ENCODE assay signal across 14 cellular contexts in the genomic region with DNA sequence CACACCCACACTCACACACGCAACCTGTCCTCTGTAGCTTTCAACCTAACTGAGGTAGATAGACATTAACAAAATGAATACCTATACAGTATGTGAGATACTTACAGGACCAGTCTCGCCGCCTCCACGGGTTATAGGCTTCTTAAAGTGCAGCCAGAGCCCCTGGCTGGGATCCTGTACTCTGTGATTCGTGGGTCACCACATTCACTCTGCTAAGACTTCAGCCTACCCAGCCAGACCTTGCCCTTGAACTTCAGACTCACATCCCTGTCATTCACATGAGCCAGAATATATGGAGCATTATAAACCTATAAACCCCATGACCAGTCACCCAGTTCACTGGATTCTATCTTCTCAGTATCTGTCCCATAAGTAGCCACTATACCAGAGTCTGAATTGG. TPM values are rescaled to one million over a fixed set of nuclear protein-coding genes. Genes with fewer than 3 reads are reported as not detected.
DNase-seq lines count a peak whose midpoint lies in the region; TF ChIP-seq lines count a peak whose summit lies in the region.
"Had no signal": no experiment of that assay in that cellular context is flagged by ENCODE, and none has a peak within 500 bp of the region (broad histone marks: within the 10 kb centered on the region; RNA-seq: fewer than 3 reads in every experiment).

No MANE protein-coding gene starts in this region.

- H3K27me3 Mint-ChIP-seq in CD4-positive, alpha-beta memory T cell: no peaks in the 10 kb centered on the region
- peaks cover 36% of the 10 kb centered on the region for H3K27me3 Mint-ChIP-seq in neural crest cell (ENCODE audit: low read depth)

- H2AFZ ChIP-seq in MM.1S (ENCODE audit: low read length): peak overlapping the region; percentile 89; the same call in 1 of the 2 replicates

- no peaks in the 10 kb centered on the region for H3K9me2 ChIP-seq in MM.1S (replicated peaks; ENCODE audit: insufficient read depth, low read length)

- no peaks in the 10 kb centered on the region for H4K20me1 ChIP-seq in MM.1S (ENCODE audit: insufficient read depth, low read length)

- POLR2A ChIA-PET in CD4-positive, alpha-beta memory T cell (lab: Charles Lee; ENCODE audit: partially characterized antibody): interaction anchor here (0.6 to 3.7 kb wide), 10 partner anchors 35 to 1338 kb away, joined by 3 to 48 read pairs (median 6); a partner anchor contains a TSS

- H3K4me3 Mint-ChIP-seq in CD4-positive, alpha-beta memory T cell: peak overlapping the region; percentile 57 to 94 (median 85)
- peak overlapping the region; percentile 66 for H3K4me3 Mint-ChIP-seq in neural crest cell

- TF ChIP-seq CTCF in MM.1S (IDR thresholded peaks at IDR 0.05; ENCODE audit: low read length): no peak
- TF ChIP-seq CTCF in coronary artery (IDR thresholded peaks at IDR 0.05): no peak
- TF ChIP-seq CTCF in neural crest cell (conservative IDR thresholded peaks at IDR 0.05): no peak

- H3K79me2 ChIP-seq in MM.1S (ENCODE audit: low read length): no peaks in the 10 kb centered on the region

- CTCF ChIA-PET in CD4-positive, alpha-beta memory T cell (lab: Charles Lee; ENCODE audit: partially characterized antibody): interaction anchor here (0.9 to 4.3 kb wide), 9 partner anchors 9 to 184 kb away, joined by 3 to 66 read pairs (median 3); a partner anchor contains a TSS

- intact Hi-C loops in CD4-positive, alpha-beta memory T cell (cut with micrococcal nuclease): loop anchor here (1.0 kb wide), 2 partner anchors 36 to 66 kb away; no protein-coding TSS in a partner anchor

- H3K4me3 ChIP-seq in CD4-positive, alpha-beta memory T cell (ENCODE audit: low read length in 2 of 2): peak overlapping the region; percentile 44 to 78
- no peak overlapping the region for H3K4me3 ChIP-seq in MM.1S (ENCODE audit: low read length)
- peak overlapping the region; percentile 72 for H3K4me3 ChIP-seq in coronary artery
- no peak overlapping the region for H3K4me3 ChIP-seq in MG63
- H3K4me3 ChIP-seq: cardiac muscle cell, SK-N-MC had no signal

- peak overlapping the region; percentile 85 for H3K27ac ChIP-seq in CD4-positive, alpha-beta memory T cell (ENCODE audit: low read depth, low read length)
- H3K27ac ChIP-seq in MM.1S (ENCODE audit: low read length) (no peak overlapping the region), coronary artery (no peak overlapping the region)
- H3K27ac ChIP-seq: C4-2B, cardiac muscle cell, right atrium auricular region, SK-N-MC, WERI-Rb-1 had no signal

- H3F3A ChIP-seq in MM.1S (ENCODE audit: insufficient read depth, low read length): no peaks in the 10 kb centered on the region

- H3K9me3 ChIP-seq in CD4-positive, alpha-beta memory T cell (ENCODE audit: control insufficient read depth in 1 of 2, low read length in 2 of 2): no peaks in the 10 kb centered on the region
- H3K9me3 ChIP-seq in MM.1S (replicated peaks; ENCODE audit: insufficient read depth, low read length) (no peaks in the 10 kb centered on the region), MG63 (no peaks in the 10 kb centered on the region)
- H3K9me3 ChIP-seq: right atrium auricular region had no signal

- no peaks in the 10 kb centered on the region for H3K36me3 ChIP-seq in CD4-positive, alpha-beta memory T cell (ENCODE audit: insufficient read depth, low read length)
- H3K36me3 ChIP-seq in MM.1S (replicated peaks; ENCODE audit: insufficient read depth, low read length): no peaks in the 10 kb centered on the region
- no peaks in the 10 kb centered on the region for H3K36me3 ChIP-seq in MG63
- H3K36me3 ChIP-seq: cardiac muscle cell, right atrium auricular region, WERI-Rb-1 had no signal

- peak overlapping the region; percentile 98 for H3K4me2 ChIP-seq in MM.1S (ENCODE audit: low read depth, low read length)

- H3K27me3 ChIP-seq in CD4-positive, alpha-beta memory T cell (ENCODE audit: insufficient read depth, low read length): no peaks in the 10 kb centered on the region
- H3K27me3 ChIP-seq in MM.1S (replicated peaks; ENCODE audit: insufficient read depth, low read length) (no peaks in the 10 kb centered on the region), MG63 (no peaks in the 10 kb centered on the region)
- H3K27me3 ChIP-seq: right atrium auricular region had no signal

- DNase-seq in CD4-positive, alpha-beta memory T cell: no peak
- DNase-seq in MM.1S: no peak
- no peak for DNase-seq in coronary artery (ENCODE audit: low spot score)
- no peak for DNase-seq in neural crest cell (ENCODE audit: low read depth, low spot score)
- DNase-seq in MG63: no peak
- no peak for DNase-seq in putamen (ENCODE audit: low spot score)
- DNase-seq in HuH-7 (ENCODE audit: low spot score): no peak
- DNase-seq: kidney, WERI-Rb-1 had no signal

- H3K4me1 ChIP-seq in CD4-positive, alpha-beta memory T cell (ENCODE audit: insufficient read depth, low read length): peaks cover 38% of the 10 kb centered on the region
- H3K4me1 ChIP-seq in MM.1S (ENCODE audit: low read length): peaks cover 11% of the 10 kb centered on the region

- peaks cover 24 to 39% (median 32%) of the 10 kb centered on the region in 4 donors for H3K4me1 Mint-ChIP-seq in CD4-positive, alpha-beta memory T cell
- H3K4me1 Mint-ChIP-seq in neural crest cell: peaks cover 16% of the 10 kb centered on the region

- H3K9ac ChIP-seq in MM.1S (ENCODE audit: low read length): no peak overlapping the region

- peak overlapping the region; percentile 90 to 99 (median 97) for H3K27ac Mint-ChIP-seq in CD4-positive, alpha-beta memory T cell
- H3K27ac Mint-ChIP-seq in neural crest cell (ENCODE audit: unreplicated experiment): no peak overlapping the region

- peaks cover 2 to 8% of the 10 kb centered on the region in 2 donors for H3K36me3 Mint-ChIP-seq in CD4-positive, alpha-beta memory T cell
- H3K36me3 Mint-ChIP-seq in neural crest cell (ENCODE audit: low read depth): no peaks in the 10 kb centered on the region

- H3K9me3 Mint-ChIP-seq in CD4-positive, alpha-beta memory T cell: peaks cover 0 to 2% (median 0%) of the 10 kb centered on the region in 8 donors
- no peaks in the 10 kb centered on the region for H3K9me3 Mint-ChIP-seq in neural crest cell

RNA-seq across cellular contexts. Expression of a gene that starts 1.4 kb away (rescaled TPM):
- total RNA-seq in CD4-positive, alpha-beta memory T cell: 10 to 100 TPM; 13.2 to 15.1 TPM
- 1 to 10 TPM in 1 of 2 donors, under 1 TPM in 1; 0.49 to 1.3 TPM for polyA plus RNA-seq in CD4-positive, alpha-beta memory T cell
- total RNA-seq in neural crest cell: 1.1 and 1.3 TPM in 2 replicates
- total RNA-seq in MG63 (2014; rRNA removed; shearing (Covaris generic); ENCODE audit: low replicate concordance): not detected in 2 replicates
- total RNA-seq: glomerular endothelial cell had no signal
- polyA plus RNA-seq: cardiac muscle cell had no signal

RNA-seq across cellular contexts. Expression of a gene that starts 11.0 kb away (rescaled TPM):
- total RNA-seq in CD4-positive, alpha-beta memory T cell: 10 to 100 TPM; 81.2 to 93.9 TPM
- 10 to 100 TPM; 38.4 to 41.2 TPM for polyA plus RNA-seq in CD4-positive, alpha-beta memory T cell
- total RNA-seq in neural crest cell: 36.9 and 37.2 TPM in 2 replicates
- 0.13 TPM in 1 of 2 replicates, not detected in the other for total RNA-seq in MG63 (2014; rRNA removed; shearing (Covaris generic); ENCODE audit: low replicate concordance)

RNA-seq across cellular contexts. Expression of a gene that starts 49.8 kb away (rescaled TPM):
- total RNA-seq in CD4-positive, alpha-beta memory T cell: 10 to 100 TPM; 41.7 to 43.4 TPM
- polyA plus RNA-seq in CD4-positive, alpha-beta memory T cell: 10 to 100 TPM; 13.4 to 18.0 TPM
- 4.9 and 6.2 TPM in 2 replicates for total RNA-seq in neural crest cell
- 0.15 and 4.4 TPM in 2 replicates for total RNA-seq in MG63 (2014; rRNA removed; shearing (Covaris generic); ENCODE audit: low replicate concordance)

Comparison
In these comparisons a context has a peak if more than half of its experiments do, and no peak if none do; other contexts are left out.
1. H3K4me3 ChIP-seq: peak in CD4-positive, alpha-beta memory T cell (2 of 2) and coronary artery (single experiment); none in MM.1S (single experiment) and MG63 (single experiment).
2. RNA of a gene that starts 11.0 kb away (total RNA-seq): 81.2 to 93.9 TPM in CD4-positive, alpha-beta memory T cell and 36.9 to 37.2 TPM in neural crest cell; 0.13 TPM in MG63; every median in the first group is over 10 times any median in the second.